19 cellular contexts compared by ENCODE assay signal in the genomic region with DNA sequence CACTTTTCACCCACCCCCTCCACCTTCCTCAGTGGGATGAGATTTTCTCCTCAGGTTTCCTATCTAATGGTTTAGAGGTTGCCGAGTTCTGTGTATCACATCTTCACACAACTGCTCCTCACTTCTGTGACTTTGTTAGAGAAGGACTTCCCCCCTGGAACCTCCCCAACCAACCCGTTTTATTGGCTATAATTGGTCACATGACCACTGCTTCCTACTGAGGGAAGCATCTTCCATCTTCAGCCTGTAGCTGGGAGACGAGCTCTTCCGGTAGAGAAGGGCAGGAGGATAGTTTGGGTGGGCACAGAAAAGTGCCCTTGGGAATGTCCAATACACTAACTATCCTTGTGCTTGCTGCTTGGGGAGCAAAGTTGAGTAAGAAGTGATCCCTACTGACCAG.
DNase-seq lines count a peak whose midpoint lies in the region; ATAC-seq and TF ChIP-seq lines count a peak whose summit lies in the region.
"Had no signal": no experiment of that assay in that cellular context is flagged by ENCODE, and none has a peak within 500 bp of the region (broad histone marks: within the 10 kb centered on the region; RNA-seq: fewer than 3 reads in every experiment).

No MANE protein-coding gene starts in this region.

- intact Hi-C loops in esophagus muscularis mucosa (cut with DNase I): loop anchor here (5.0 kb wide), 2 partner anchors 90 to 145 kb away; a partner anchor contains a TSS

- H3K4me3 Mint-ChIP-seq in WTC11 (no peak overlapping the region), endodermal cell (no peak overlapping the region)
- H3K4me3 Mint-ChIP-seq: B cell; CD4-positive, alpha-beta T cell; CD8-positive, alpha-beta T cell had no signal

- no peaks in the 10 kb centered on the region for H3K9me3 Mint-ChIP-seq in WTC11
- no peaks in the 10 kb centered on the region for H3K9me3 Mint-ChIP-seq in endodermal cell
- H3K9me3 Mint-ChIP-seq: CD4-positive, alpha-beta T cell; CD8-positive, alpha-beta T cell had no signal

- TF ChIP-seq EP300 in esophagus muscularis mucosa (IDR thresholded peaks at IDR 0.05): no peak

- DNase-seq in WTC11 (ENCODE audit: low spot score) (no peak), esophagus muscularis mucosa (ENCODE audit: extremely low spot score) (peak; percentile 7), mucosa of gallbladder (ENCODE audit: low spot score) (peak; percentile 3), ureter (ENCODE audit: low spot score) (peak; percentile 2), endodermal cell (no peak)
- DNase-seq: 8988T; AML-193; Caco-2; Calu3; CD4-positive, alpha-beta T cell; CD8-positive, alpha-beta T cell; DMS79 treated with DMSO at 0.1 percent for 48 hours; GF-D8 had no signal

- POLR2A ChIA-PET in WTC11 (lab: Charles Lee): no interaction called here

- H3K4me1 ChIP-seq in esophagus muscularis mucosa: peaks cover 0 to 2% (median 0%) of the 10 kb centered on the region in 4 donors
- H3K4me1 ChIP-seq in endodermal cell (ENCODE audit: control insufficient read depth, insufficient read depth, low read length): no peaks in the 10 kb centered on the region
- H3K4me1 ChIP-seq: Caco-2 had no signal

- no peaks in the 10 kb centered on the region for H3K27me3 ChIP-seq in esophagus muscularis mucosa
- no peaks in the 10 kb centered on the region for H3K27me3 ChIP-seq in endodermal cell (ENCODE audit: control insufficient read depth, insufficient read depth, low read length, poor library complexity, severe bottlenecking)
- H3K27me3 ChIP-seq: BLaER1 treated with 17β-estradiol and CSF1 and Interleukin-3, amounts not matched to agents 10 nM and 100 nM had no signal

- H3K27ac ChIP-seq in esophagus muscularis mucosa (replicated peaks in 1 of 4) (no peak overlapping the region), endodermal cell (ENCODE audit: low read depth, low read length) (no peak overlapping the region)
- H3K27ac ChIP-seq: BLaER1 treated with 17β-estradiol and CSF1 and Interleukin-3, amounts not matched to agents 10 nM and 100 nM; C4-2B had no signal

- H3K4me3 ChIP-seq in esophagus muscularis mucosa (no peak overlapping the region), endodermal cell (ENCODE audit: low read length) (no peak overlapping the region)
- H3K4me3 ChIP-seq: BLaER1 treated with 17β-estradiol and CSF1 and Interleukin-3, amounts not matched to agents 10 nM and 100 nM had no signal

- no peak for TF ChIP-seq POLR2A in esophagus muscularis mucosa (IDR thresholded peaks at IDR 0.05; ENCODE audit: low read depth)

- H3K27ac Mint-ChIP-seq in WTC11 (no peak overlapping the region), endodermal cell (no peak overlapping the region)
- H3K27ac Mint-ChIP-seq: B cell; CD4-positive, alpha-beta T cell; CD8-positive, alpha-beta T cell had no signal

- H3K36me3 ChIP-seq in esophagus muscularis mucosa: no peaks in the 10 kb centered on the region
- H3K36me3 ChIP-seq in endodermal cell (ENCODE audit: control insufficient read depth, insufficient read depth, low read length): no peaks in the 10 kb centered on the region

- CTCF ChIA-PET in WTC11 (lab: Charles Lee): interaction anchor here (2.0 kb wide), 1 partner anchor 91 kb away, joined by 5 read pairs; a partner anchor contains a TSS

- ATAC-seq in WTC11: no peak
- ATAC-seq in GM21447 (IDR thresholded peaks at IDR 0.05; ENCODE audit: unreplicated experiment): no peak
- no peak for ATAC-seq in GM18870 (IDR thresholded peaks at IDR 0.05; ENCODE audit: unreplicated experiment)
- ATAC-seq in HG02981 (IDR thresholded peaks at IDR 0.05; ENCODE audit: unreplicated experiment): no peak
- ATAC-seq: CD8-positive, alpha-beta T cell had no signal

- H3K9ac ChIP-seq in endodermal cell (ENCODE audit: extremely low read depth, low read length, poor library complexity, severe bottlenecking): no peak overlapping the region
- H3K9ac ChIP-seq: BLaER1 treated with 17β-estradiol and CSF1 and Interleukin-3, amounts not matched to agents 10 nM and 100 nM had no signal

- 92% methylated on average over 4 of the region's 4 CpGs for WGBS in esophagus muscularis mucosa
- WGBS in endodermal cell (ENCODE audit: insufficient coverage in 1 of 2, insufficient read length in 1 of 2), 2 experiments: 83 to 100% methylated on average over 2 to 4 of the region's 4 CpGs

- 0 out of 2 replicates have a peak, but pooled peaks cover 7% of the 10 kb centered on the region for H3K4me1 Mint-ChIP-seq in WTC11
- no peaks in the 10 kb centered on the region for H3K4me1 Mint-ChIP-seq in endodermal cell
- H3K4me1 Mint-ChIP-seq: B cell had no signal

- TF ChIP-seq CTCF in WTC11 (IDR thresholded peaks at IDR 0.05) (no peak), esophagus muscularis mucosa (IDR thresholded peaks at IDR 0.05) (no peak), endodermal cell (conservative IDR thresholded peaks at IDR 0.05) (no peak)

- H3K9me3 ChIP-seq in esophagus muscularis mucosa: no peaks in the 10 kb centered on the region
- H3K9me3 ChIP-seq in endodermal cell (ENCODE audit: control insufficient read depth, low read length): no peaks in the 10 kb centered on the region
- H3K9me3 ChIP-seq: Caco-2 had no signal

- H3K36me3 Mint-ChIP-seq in WTC11 (no peaks in the 10 kb centered on the region), endodermal cell (ENCODE audit: low read depth) (no peaks in the 10 kb centered on the region)
- H3K36me3 Mint-ChIP-seq: CD8-positive, alpha-beta T cell had no signal

- H3K27me3 Mint-ChIP-seq in WTC11 (ENCODE audit: low read depth) (no peaks in the 10 kb centered on the region; the same call in 1 of the 2 replicates), endodermal cell (ENCODE audit: insufficient read depth) (peaks cover 15% of the 10 kb centered on the region)
- H3K27me3 Mint-ChIP-seq: B cell; CD4-positive, alpha-beta T cell had no signal

TF ChIP-seq in WTC11, 78 proteins besides CTCF, POLR2A, EP300 and RAD21 (continues in another document):
- TF ChIP-seq, protein P1, sequence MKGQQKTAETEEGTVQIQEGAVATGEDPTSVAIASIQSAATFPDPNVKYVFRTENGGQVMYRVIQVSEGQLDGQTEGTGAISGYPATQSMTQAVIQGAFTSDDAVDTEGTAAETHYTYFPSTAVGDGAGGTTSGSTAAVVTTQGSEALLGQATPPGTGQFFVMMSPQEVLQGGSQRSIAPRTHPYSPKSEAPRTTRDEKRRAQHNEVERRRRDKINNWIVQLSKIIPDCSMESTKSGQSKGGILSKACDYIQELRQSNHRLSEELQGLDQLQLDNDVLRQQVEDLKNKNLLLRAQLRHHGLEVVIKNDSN (CRISPR knock-in tag; IDR thresholded peaks at IDR 0.05): peak; percentile 51; the same call in 1 of the 2 replicates
- TF ChIP-seq, protein P2, sequence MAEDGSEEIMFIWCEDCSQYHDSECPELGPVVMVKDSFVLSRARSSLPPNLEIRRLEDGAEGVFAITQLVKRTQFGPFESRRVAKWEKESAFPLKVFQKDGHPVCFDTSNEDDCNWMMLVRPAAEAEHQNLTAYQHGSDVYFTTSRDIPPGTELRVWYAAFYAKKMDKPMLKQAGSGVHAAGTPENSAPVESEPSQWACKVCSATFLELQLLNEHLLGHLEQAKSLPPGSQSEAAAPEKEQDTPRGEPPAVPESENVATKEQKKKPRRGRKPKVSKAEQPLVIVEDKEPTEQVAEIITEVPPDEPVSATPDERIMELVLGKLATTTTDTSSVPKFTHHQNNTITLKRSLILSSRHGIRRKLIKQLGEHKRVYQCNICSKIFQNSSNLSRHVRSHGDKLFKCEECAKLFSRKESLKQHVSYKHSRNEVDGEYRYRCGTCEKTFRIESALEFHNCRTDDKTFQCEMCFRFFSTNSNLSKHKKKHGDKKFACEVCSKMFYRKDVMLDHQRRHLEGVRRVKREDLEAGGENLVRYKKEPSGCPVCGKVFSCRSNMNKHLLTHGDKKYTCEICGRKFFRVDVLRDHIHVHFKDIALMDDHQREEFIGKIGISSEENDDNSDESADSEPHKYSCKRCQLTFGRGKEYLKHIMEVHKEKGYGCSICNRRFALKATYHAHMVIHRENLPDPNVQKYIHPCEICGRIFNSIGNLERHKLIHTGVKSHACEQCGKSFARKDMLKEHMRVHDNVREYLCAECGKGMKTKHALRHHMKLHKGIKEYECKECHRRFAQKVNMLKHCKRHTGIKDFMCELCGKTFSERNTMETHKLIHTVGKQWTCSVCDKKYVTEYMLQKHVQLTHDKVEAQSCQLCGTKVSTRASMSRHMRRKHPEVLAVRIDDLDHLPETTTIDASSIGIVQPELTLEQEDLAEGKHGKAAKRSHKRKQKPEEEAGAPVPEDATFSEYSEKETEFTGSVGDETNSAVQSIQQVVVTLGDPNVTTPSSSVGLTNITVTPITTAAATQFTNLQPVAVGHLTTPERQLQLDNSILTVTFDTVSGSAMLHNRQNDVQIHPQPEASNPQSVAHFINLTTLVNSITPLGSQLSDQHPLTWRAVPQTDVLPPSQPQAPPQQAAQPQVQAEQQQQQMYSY (CRISPR knock-in tag; IDR thresholded peaks at IDR 0.05): no peak
- TF ChIP-seq, protein P3, sequence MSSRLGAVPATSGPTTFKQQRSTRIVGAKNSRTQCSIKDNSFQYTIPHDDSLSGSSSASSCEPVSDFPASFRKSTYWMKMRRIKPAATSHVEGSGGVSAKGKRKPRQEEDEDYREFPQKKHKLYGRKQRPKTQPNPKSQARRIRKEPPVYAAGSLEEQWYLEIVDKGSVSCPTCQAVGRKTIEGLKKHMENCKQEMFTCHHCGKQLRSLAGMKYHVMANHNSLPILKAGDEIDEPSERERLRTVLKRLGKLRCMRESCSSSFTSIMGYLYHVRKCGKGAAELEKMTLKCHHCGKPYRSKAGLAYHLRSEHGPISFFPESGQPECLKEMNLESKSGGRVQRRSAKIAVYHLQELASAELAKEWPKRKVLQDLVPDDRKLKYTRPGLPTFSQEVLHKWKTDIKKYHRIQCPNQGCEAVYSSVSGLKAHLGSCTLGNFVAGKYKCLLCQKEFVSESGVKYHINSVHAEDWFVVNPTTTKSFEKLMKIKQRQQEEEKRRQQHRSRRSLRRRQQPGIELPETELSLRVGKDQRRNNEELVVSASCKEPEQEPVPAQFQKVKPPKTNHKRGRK (CRISPR knock-in tag; IDR thresholded peaks at IDR 0.05; ENCODE audit: borderline replicate concordance): no peak
- TF ChIP-seq, protein P4, sequence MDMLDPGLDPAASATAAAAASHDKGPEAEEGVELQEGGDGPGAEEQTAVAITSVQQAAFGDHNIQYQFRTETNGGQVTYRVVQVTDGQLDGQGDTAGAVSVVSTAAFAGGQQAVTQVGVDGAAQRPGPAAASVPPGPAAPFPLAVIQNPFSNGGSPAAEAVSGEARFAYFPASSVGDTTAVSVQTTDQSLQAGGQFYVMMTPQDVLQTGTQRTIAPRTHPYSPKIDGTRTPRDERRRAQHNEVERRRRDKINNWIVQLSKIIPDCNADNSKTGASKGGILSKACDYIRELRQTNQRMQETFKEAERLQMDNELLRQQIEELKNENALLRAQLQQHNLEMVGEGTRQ (CRISPR knock-in tag; IDR thresholded peaks at IDR 0.05): peak; percentile 51
- TF ChIP-seq FOXP1 (CRISPR knock-in tag; IDR thresholded peaks at IDR 0.05; ENCODE audit: borderline replicate concordance): no peak
- no peak for TF ChIP-seq HMGA2 (CRISPR knock-in tag; IDR thresholded peaks at IDR 0.05)
- no peak for TF ChIP-seq OVOL2 (CRISPR knock-in tag; IDR thresholded peaks at IDR 0.05; ENCODE audit: borderline replicate concordance)

Comparison
In these comparisons a context has a peak if more than half of its experiments do, and no peak if none do; other contexts are left out.
1. DNase-seq: peak in esophagus muscularis mucosa (single experiment), mucosa of gallbladder (single experiment) and ureter (single experiment); none in WTC11 (single experiment) and endodermal cell (single experiment).